Comparison of ENCODE assay signal across 8 cellular contexts in genomic region chr10:62804384-62805138, GRCh38. TPM values are rescaled to one million over a fixed set of nuclear protein-coding genes. Genes with fewer than 3 reads are reported as not detected.
A peak's percentile ranks its signal among the peaks of the same experiment; 100 is the strongest.
DNase-seq lines count a peak whose midpoint lies in the region; ATAC-seq and TF ChIP-seq lines count a peak whose summit lies in the region.

Gene ADO, plus strand, starts transcription at chr10:62804720. Its CDS starts 340 bp downstream, at chr10:62805060.

- H3K4me3 ChIP-seq in colonic mucosa = peak within 1 kb of the TSS; percentile 95

- H3K4me1 ChIP-seq in colonic mucosa = peaks cover 13% of the 10 kb centered on the region

- H3K36me3 ChIP-seq in colonic mucosa = no peaks in the 10 kb centered on the region

- no peaks in the 10 kb centered on the region for H3K27me3 ChIP-seq in colonic mucosa
- H3K27me3 ChIP-seq in layer of hippocampus (ENCODE audit: control insufficient read depth, insufficient read depth, low read length) = no peaks in the 10 kb centered on the region

- intact Hi-C loops in colonic mucosa (cut with DNase I) = loop anchor here (5.0 kb wide), 1 partner anchor 192 kb away; no protein-coding TSS in a partner anchor

- DNase-seq in AML-193 (lab: John Stamatoyannopoulos, UW) (peak; percentile 77 to 81), NCI-H446 (lab: John Stamatoyannopoulos, UW) (peak; percentile 48 to 78), colonic mucosa (peak; percentile 80)
- DNase-seq in activated CD4-positive, alpha-beta T cell treated with anti-CD3 and anti-CD28 coated beads for 4 hours = peak; percentile 74 to 78
- peak; percentile 62 to 75 for DNase-seq in stimulated activated CD4-positive, alpha-beta T cell treated with anti-CD3 and anti-CD28 coated beads, Interleukin-1b, Interleukin-23, amount 100 ng/mL, for 4 hours (ENCODE audit: low read depth in 2 of 2)

- peak; percentile 83 for ATAC-seq in GM19035 (IDR thresholded peaks at IDR 0.05; ENCODE audit: unreplicated experiment)
- peak; percentile 85 for ATAC-seq in HG03280 (IDR thresholded peaks at IDR 0.05; ENCODE audit: unreplicated experiment)

- TF ChIP-seq CTCF in colonic mucosa (IDR thresholded peaks at IDR 0.05) = no peak

- no peaks in the 10 kb centered on the region for H3K9me3 ChIP-seq in colonic mucosa

- H3K9ac ChIP-seq in colonic mucosa (ENCODE audit: low read depth in 2 of 2, low read length in 2 of 2) = peak within 1 kb of the TSS; percentile 63 to 86

- H3K27ac ChIP-seq in colonic mucosa = peak within 1 kb of the TSS; percentile 88
- peak within 1 kb of the TSS; percentile 99 for H3K27ac ChIP-seq in layer of hippocampus (ENCODE audit: low read depth, low read length)

RNA-seq across cellular contexts. Expression of gene ADO, which starts in this region (rescaled TPM):
- total RNA-seq in colonic mucosa = 10 to 100 TPM; 13.5 to 15.5 TPM

Comparison
In these comparisons a context has a peak if more than half of its experiments do, and no peak if none do; other contexts are left out.
1. Peak in every context shown above with its lines: DNase-seq, ATAC-seq, H3K4me3 ChIP-seq and H3K27ac ChIP-seq.